ENCODE assay signal across 21 cellular contexts in genomic region chr1:221149676-221150075, GRCh38.
"Had no signal": no experiment of that assay in that cellular context is flagged by ENCODE, and none has a peak within 500 bp of the region (broad histone marks: within the 10 kb centered on the region; RNA-seq: fewer than 3 reads in every experiment).

No MANE protein-coding gene starts in this region.

- H3K4me3 Mint-ChIP-seq: natural killer cell; stimulated activated effector memory CD8-positive, alpha-beta T cell treated with anti-CD3 and anti-CD28 coated beads, Interleukin-12 subunit alpha, Interleukin-12 subunit beta, amount 100 ng/mL, for 72 hours had no signal

- H3K27ac ChIP-seq: foreskin keratinocyte, left lung, neutrophil, prostate gland, testis, tibial nerve had no signal

- H3K4me1 Mint-ChIP-seq: natural killer cell; stimulated activated effector memory CD8-positive, alpha-beta T cell treated with anti-CD3 and anti-CD28 coated beads, Interleukin-12 subunit alpha, Interleukin-12 subunit beta, amount 100 ng/mL, for 72 hours had no signal

- H3K9me3 ChIP-seq: esophagus muscularis mucosa, neutrophil, prostate gland, sigmoid colon, testis, upper lobe of left lung had no signal

- ATAC-seq: foreskin keratinocyte; natural killer cell; stimulated activated effector memory CD8-positive, alpha-beta T cell treated with anti-CD3 and anti-CD28 coated beads, Interleukin-12 subunit alpha, Interleukin-12 subunit beta, amount 100 ng/mL, for 72 hours; stimulated activated naive CD8-positive, alpha-beta T cell treated with anti-CD3 and anti-CD28 coated beads, Interleukin-15, Interleukin-2, amounts not matched to agents 100 U/mL and 50 U/mL, for 24 hours had no signal

- H3K27me3 ChIP-seq: esophagus muscularis mucosa, foreskin keratinocyte, left lung, neutrophil, sigmoid colon, testis, tibial nerve, upper lobe of left lung had no signal

- H3K36me3 ChIP-seq: esophagus muscularis mucosa, left lung, neutrophil, prostate gland, sigmoid colon, tibial nerve, upper lobe of left lung had no signal

- H3K27ac Mint-ChIP-seq: natural killer cell; stimulated activated effector memory CD8-positive, alpha-beta T cell treated with anti-CD3 and anti-CD28 coated beads, Interleukin-12 subunit alpha, Interleukin-12 subunit beta, amount 100 ng/mL, for 72 hours had no signal

- H3K4me1 ChIP-seq: foreskin keratinocyte, prostate gland, sigmoid colon, testis had no signal

- H3K36me3 Mint-ChIP-seq: natural killer cell; stimulated activated effector memory CD8-positive, alpha-beta T cell treated with anti-CD3 and anti-CD28 coated beads, Interleukin-12 subunit alpha, Interleukin-12 subunit beta, amount 100 ng/mL, for 72 hours had no signal

- DNase-seq: dermis blood vessel endothelial cell; effector memory CD4-positive, alpha-beta T cell; foreskin keratinocyte; hypothalamus; left cardiac atrium; left lung; natural killer cell; right cardiac atrium; sigmoid colon; stimulated activated CD4-positive, alpha-beta T cell treated with anti-CD3 and anti-CD28 coated beads, Interleukin-2, amount 100 ng/mL, for 24 hours; stimulated activated CD4-positive, alpha-beta T cell treated with anti-CD3 and anti-CD28 coated beads, Interleukin-4, amount 100 ng/mL, for 24 hours; stimulated activated naive CD8-positive, alpha-beta T cell treated with anti-CD3 and anti-CD28 coated beads, Interleukin-15, Interleukin-2, amounts not matched to agents 100 U/mL and 50 U/mL, for 24 hours; substantia nigra; testis; upper lobe of left lung had no signal

- H3K4me3 ChIP-seq: coronary artery, esophagus muscularis mucosa, left lung, prostate gland, sigmoid colon, testis, tibial nerve, upper lobe of left lung had no signal
